9 cellular contexts compared by ENCODE assay signal in genomic region chr22:38953577-38954413, GRCh38. TPM values are rescaled to one million over a fixed set of nuclear protein-coding genes. Genes with fewer than 3 reads are reported as not detected.
DNase-seq lines count a peak whose midpoint lies in the region; ATAC-seq and TF ChIP-seq lines count a peak whose summit lies in the region.
"Had no signal": no experiment of that assay in that cellular context is flagged by ENCODE, and none has a peak within 500 bp of the region (broad histone marks: within the 10 kb centered on the region; RNA-seq: fewer than 3 reads in every experiment).

No MANE protein-coding gene starts in this region.

- H3K4me2 ChIP-seq in neuronal stem cell (ENCODE audit: insufficient read depth, low read length, poor library complexity, severe bottlenecking), result no peak overlapping the region

- ATAC-seq in Right ventricle myocardium superior (ENCODE audit: poor library complexity) (peak; percentile 24), Right ventricle myocardium inferior (no peak), HG03565 (IDR thresholded peaks at IDR 0.05; ENCODE audit: unreplicated experiment) (peak; percentile 69)

- no peak for TF ChIP-seq CTCF in brain microvascular endothelial cell (IDR thresholded peaks at IDR 0.05; ENCODE audit: low read depth, low read length, missing control alignments)

- H3K27me3 ChIP-seq in neuronal stem cell (ENCODE audit: control insufficient read depth in 3 of 3, insufficient read depth in 3 of 3, low read depth in 1 of 3, low read length in 3 of 3) (peaks cover 0 to 54% (median 0%) of the 10 kb centered on the region in 3 experiments), brain microvascular endothelial cell (replicated peaks) (peaks cover 19% of the 10 kb centered on the region)

- H2BK120ac ChIP-seq in neuronal stem cell (ENCODE audit: low read depth, low read length), result no peak overlapping the region

- intact Hi-C loops in Right ventricle myocardium superior (cut with DNase I), result no loop called here
- intact Hi-C loops in Right ventricle myocardium inferior (cut with DNase I), result no loop called here

- peak overlapping the region; percentile 27 for H3K9ac ChIP-seq in neuronal stem cell (ENCODE audit: low read depth, low read length, poor library complexity)

- H3K23ac ChIP-seq in neuronal stem cell (ENCODE audit: low read depth, low read length, poor library complexity), result no peak overlapping the region

- no peak overlapping the region for H4K8ac ChIP-seq in neuronal stem cell (ENCODE audit: low read depth, low read length)

- peak overlapping the region; percentile 92 for H3K14ac ChIP-seq in neuronal stem cell (ENCODE audit: low read length)

- no peaks in the 10 kb centered on the region for H3K4me1 ChIP-seq in neuronal stem cell (ENCODE audit: control insufficient read depth in 2 of 2, insufficient read depth in 1 of 2, low read depth in 1 of 2, low read length in 2 of 2)

- H3K4me3 ChIP-seq in neuronal stem cell (ENCODE audit: low read length in 2 of 2), result no peak overlapping the region
- H3K4me3 ChIP-seq in brain microvascular endothelial cell (ENCODE audit: low read depth, low read length), result no peak overlapping the region

- in situ Hi-C loops in brain microvascular endothelial cell (cut with HindIII; ENCODE audit: low pct_ligation_motif_present, low sequenced_read_pairs), result no loop called here

- no peaks in the 10 kb centered on the region for H3K79me1 ChIP-seq in neuronal stem cell (ENCODE audit: low read depth, low read length)

- no peak overlapping the region for H3K4ac ChIP-seq in neuronal stem cell (ENCODE audit: low read length)

- DNase-seq in Right ventricle myocardium superior, result no peak
- DNase-seq in Right ventricle myocardium inferior (ENCODE audit: missing footprints), result no peak
- DNase-seq in activated T-cell treated with anti-CD3 and anti-CD28 coated beads for 4 hours, result peak; percentile 17
- no peak for DNase-seq in neuronal stem cell (ENCODE audit: low spot score)
- no peak for DNase-seq in effector CD8-positive, alpha-beta T cell (lab: John Stamatoyannopoulos, UW)
- DNase-seq in brain microvascular endothelial cell, result no peak
- DNase-seq in D341Med (ENCODE audit: low spot score), result no peak

- H4K91ac ChIP-seq in neuronal stem cell (ENCODE audit: low read depth, low read length, poor library complexity), result no peak overlapping the region

- peak overlapping the region; percentile 55 for H3K18ac ChIP-seq in neuronal stem cell (ENCODE audit: low read length)

- H2BK5ac ChIP-seq in neuronal stem cell (ENCODE audit: low read length), result peak overlapping the region; percentile 14

- peaks cover 0 to 2% of the 10 kb centered on the region in 2 donors for H3K9me3 ChIP-seq in neuronal stem cell (replicated peaks in 1 of 2; ENCODE audit: control insufficient read depth in 2 of 2, insufficient read depth in 1 of 2, low read depth in 1 of 2, low read length in 2 of 2)

- H3K36me3 ChIP-seq in neuronal stem cell (replicated peaks in 1 of 2; ENCODE audit: control insufficient read depth in 2 of 2, insufficient read depth in 2 of 2, low read length in 2 of 2) (no peaks in the 10 kb centered on the region), brain microvascular endothelial cell (replicated peaks) (no peaks in the 10 kb centered on the region)

- H3K27ac ChIP-seq in neuronal stem cell (replicated peaks; ENCODE audit: low read length), result no peak overlapping the region
- H3K27ac ChIP-seq in brain microvascular endothelial cell, result no peak overlapping the region

- no peak overlapping the region for H2AFZ ChIP-seq in neuronal stem cell (ENCODE audit: low read length)

- no CpG with 5 or more reads among the region's 15 CpGs for WGBS in neuronal stem cell (ENCODE audit: extremely low coverage in 2 of 2, insufficient read length in 2 of 2, insufficient replicate concordance in 1 of 2), 2 donors

- no peak overlapping the region for H2AK5ac ChIP-seq in neuronal stem cell (ENCODE audit: low read depth, low read length)

- H2BK12ac ChIP-seq in neuronal stem cell (ENCODE audit: low read length), result no peak overlapping the region

- peak overlapping the region; percentile 14 for H2BK15ac ChIP-seq in neuronal stem cell (ENCODE audit: low read length)

RNA-seq across cellular contexts. Expression of gene APOBEC3A, which starts 3.6 kb away (rescaled TPM):
- total RNA-seq in Right ventricle myocardium superior, result 0.35 TPM
- total RNA-seq in Right ventricle myocardium inferior, result 0.78 TPM
- not detected for polyA plus RNA-seq in neuronal stem cell (2013, experiment 1 of 2)
- not detected for polyA plus RNA-seq in neuronal stem cell (2013, experiment 2 of 2)
- total RNA-seq: myocyte had no signal

RNA-seq across cellular contexts. Expression of gene APOBEC3B, which starts 28.4 kb away (rescaled TPM):
- total RNA-seq in Right ventricle myocardium superior, result 0.75 TPM
- total RNA-seq in Right ventricle myocardium inferior, result 0.78 TPM
- 2.9 TPM for polyA plus RNA-seq in neuronal stem cell (2013, experiment 1 of 2)
- polyA plus RNA-seq in neuronal stem cell (2013, experiment 2 of 2), result 2.8 TPM
